29 cellular contexts compared by ENCODE assay signal in genomic region chr16:3589441-3589921, GRCh38. TPM values are rescaled to one million over a fixed set of nuclear protein-coding genes. Genes with fewer than 3 reads are reported as not detected.
A peak's percentile ranks its signal among the peaks of the same experiment; 100 is the strongest.
DNase-seq lines count a peak whose midpoint lies in the region; ATAC-seq, FAIRE-seq and TF ChIP-seq lines count a peak whose summit lies in the region.
"Had no signal": no experiment of that assay in that cellular context is flagged by ENCODE, and none has a peak within 500 bp of the region (broad histone marks: within the 10 kb centered on the region; RNA-seq: fewer than 3 reads in every experiment).

No MANE protein-coding gene starts in this region.

- no peak overlapping the region for H3K4me3 Mint-ChIP-seq in endodermal cell
- H3K4me3 Mint-ChIP-seq: activated CD4-positive, alpha-beta memory T cell treated with anti-CD3 and anti-CD28 coated beads, Interleukin-2, amount 10 ng/mL, durations not matched to agents 7 days and 5 days; T-helper 17 cell had no signal

- no peaks in the 10 kb centered on the region for H3K9me3 Mint-ChIP-seq in endodermal cell
- H3K9me3 Mint-ChIP-seq: activated CD4-positive, alpha-beta memory T cell treated with anti-CD3 and anti-CD28 coated beads, Interleukin-2, amount 10 ng/mL, durations not matched to agents 7 days and 5 days had no signal

- TF ChIP-seq EP300 in K562 (IDR thresholded peaks at IDR 0.05; ENCODE audit: low read length) = no peak

- peak overlapping the region; percentile 24 for H3K4me2 ChIP-seq in K562 (ENCODE audit: insufficient read depth, low read length)

- H3K9me1 ChIP-seq in K562 (ENCODE audit: control insufficient read depth, insufficient read depth, low read length) = peaks cover 4% of the 10 kb centered on the region

- no TSS peak for BruUV-seq in K562 (replicated peaks; lab: Mats Ljungman, UMichigan)

- H3K27me3 Mint-ChIP-seq in endodermal cell (ENCODE audit: insufficient read depth) = no peaks in the 10 kb centered on the region
- H3K27me3 Mint-ChIP-seq: activated CD4-positive, alpha-beta memory T cell treated with anti-CD3 and anti-CD28 coated beads, Interleukin-2, amount 10 ng/mL, durations not matched to agents 7 days and 5 days; T-helper 17 cell had no signal

- peak; percentile 85 for FAIRE-seq in K562 (lab: Jason Lieb, UNC)
- FAIRE-seq: colon, endometrium, H54, RCC 7860 had no signal

- in situ Hi-C loops in K562 (cut with MboI) = no loop called here

- TF ChIP-seq RAD21 in K562 (CRISPR knock-in tag; conservative IDR thresholded peaks at IDR 0.05 in 1 of 2, IDR thresholded peaks at IDR 0.05 in 1 of 2) = no peak

- ATAC-seq in left ventricle myocardium superior (peak; percentile 15), Right ventricle myocardium superior (ENCODE audit: poor library complexity) (no peak), K562 (peak; percentile 91), HG02588 (IDR thresholded peaks at IDR 0.05; ENCODE audit: unreplicated experiment) (no peak)
- ATAC-seq: left lobe of liver, T-helper 17 cell had no signal

- H3K4me1 Mint-ChIP-seq in endodermal cell = no peaks in the 10 kb centered on the region

- H3K36me3 Mint-ChIP-seq in endodermal cell (ENCODE audit: low read depth) = peaks cover 47% of the 10 kb centered on the region

- TF ChIP-seq POLR2A in K562 (conservative IDR thresholded peaks at IDR 0.05) = no peak

- H3K27me3 ChIP-seq in K562 (ENCODE audit: control insufficient read depth in 2 of 2, insufficient read depth in 2 of 2, low read length in 2 of 2) = no peaks in the 10 kb centered on the region
- no peaks in the 10 kb centered on the region for H3K27me3 ChIP-seq in endodermal cell (ENCODE audit: control insufficient read depth, insufficient read depth, low read length, poor library complexity, severe bottlenecking)
- H3K27me3 ChIP-seq: tibial artery had no signal

- H3K27ac ChIP-seq in K562 (ENCODE audit: extremely low read depth, low read depth, low read length) (peak overlapping the region; percentile 52; the same call in 2 of the 3 replicates), mesodermal cell (ENCODE audit: low read depth, low read length, severe bottlenecking) (peak overlapping the region; percentile 36), endodermal cell (ENCODE audit: low read depth, low read length) (no peak overlapping the region)
- H3K27ac ChIP-seq: tibial artery had no signal

- POLR2A ChIA-PET in K562 (lab: Yijun Ruan, JAX) = interaction anchor here (0.7 kb wide), 1 partner anchor 10 kb away, joined by 3 read pairs; no protein-coding TSS in a partner anchor

- peaks cover 10 to 26% of the 10 kb centered on the region in 2 experiments; a peak in 4 of 5 replicates for H3K4me1 ChIP-seq in K562 (replicated peaks in 1 of 2; ENCODE audit: control insufficient read depth in 2 of 2, insufficient read depth in 2 of 2, low read length in 2 of 2)
- H3K4me1 ChIP-seq in mesodermal cell (ENCODE audit: control insufficient read depth, insufficient read depth, low read length, poor library complexity, severe bottlenecking) = peaks cover 7% of the 10 kb centered on the region
- no peaks in the 10 kb centered on the region for H3K4me1 ChIP-seq in endodermal cell (ENCODE audit: control insufficient read depth, insufficient read depth, low read length)
- H3K4me1 ChIP-seq: tibial artery had no signal

- no peaks in the 10 kb centered on the region for H3K79me2 ChIP-seq in K562 (ENCODE audit: control insufficient read depth, insufficient read depth, low read length)

- H3K27ac Mint-ChIP-seq in endodermal cell = no peak overlapping the region
- H3K27ac Mint-ChIP-seq: activated CD4-positive, alpha-beta memory T cell treated with anti-CD3 and anti-CD28 coated beads, Interleukin-2, amount 10 ng/mL, durations not matched to agents 7 days and 5 days had no signal

- intact Hi-C loops in left ventricle myocardium superior (cut with micrococcal nuclease) (no loop called here), Right ventricle myocardium superior (cut with DNase I) (no loop called here), K562 (cut with micrococcal nuclease) (no loop called here)

- H3K9ac ChIP-seq in K562 (ENCODE audit: insufficient read depth in 1 of 2, low read depth in 2 of 2, low read length in 2 of 2) (peak overlapping the region; percentile 28 to 85; a peak in 3 of 4 replicates), endodermal cell (ENCODE audit: extremely low read depth, low read length, poor library complexity, severe bottlenecking) (no peak overlapping the region)

- no peak for TF ChIP-seq CTCF in K562 (IDR thresholded peaks at IDR 0.05 in 2 of 3, conservative IDR thresholded peaks at IDR 0.05 in 1 of 3; ENCODE audit: insufficient read depth in 2 of 3, low read depth in 1 of 3, low read length in 3 of 3)
- TF ChIP-seq CTCF in endodermal cell (conservative IDR thresholded peaks at IDR 0.05) = no peak

- peak overlapping the region; percentile 79 for H2AFZ ChIP-seq in K562 (ENCODE audit: low read depth, low read length)

- H4K20me1 ChIP-seq in K562 (replicated peaks; ENCODE audit: control insufficient read depth, insufficient read depth, low read length) = no peaks in the 10 kb centered on the region

- H3K36me3 ChIP-seq in K562 (ENCODE audit: control insufficient read depth, insufficient read depth, low read length) (peaks cover 6% of the 10 kb centered on the region; the same call in 1 of the 3 replicates), mesodermal cell (ENCODE audit: control insufficient read depth, insufficient read depth, low read length) (peaks cover 37% of the 10 kb centered on the region), endodermal cell (ENCODE audit: control insufficient read depth, insufficient read depth, low read length) (peaks cover 17% of the 10 kb centered on the region)

- H3K9me3 ChIP-seq in K562 (replicated peaks; ENCODE audit: control insufficient read depth, insufficient read depth, low read depth, low read length) = no peaks in the 10 kb centered on the region
- no peaks in the 10 kb centered on the region for H3K9me3 ChIP-seq in mesodermal cell (ENCODE audit: control insufficient read depth, low read length)
- no peaks in the 10 kb centered on the region for H3K9me3 ChIP-seq in endodermal cell (ENCODE audit: control insufficient read depth, low read length)
- H3K9me3 ChIP-seq: tibial artery had no signal

- 32% methylated on average over 24 of the region's 27 CpGs for WGBS in K562 (ENCODE audit: insufficient coverage, low coverage, missing lambda C conversion rate)
- WGBS in mesodermal cell (ENCODE audit: insufficient coverage in 2 of 2), 2 experiments = 89 to 93% methylated on average over 26 to 27 of the region's 27 CpGs
- WGBS in endodermal cell (ENCODE audit: insufficient coverage in 1 of 2, insufficient read length in 1 of 2), 2 experiments = 94% methylated on average over 23 to 27 of the region's 27 CpGs

- CTCF ChIA-PET in K562 (lab: Yijun Ruan, JAX; ENCODE audit: low intra/inter-chr PET ratio) = no interaction called here

- H3K4me3 ChIP-seq in K562 (no peak overlapping the region), mesodermal cell (ENCODE audit: extremely low read depth, insufficient read depth, low read length, poor library complexity, severe bottlenecking) (no peak overlapping the region), endodermal cell (ENCODE audit: low read length) (no peak overlapping the region)
- H3K4me3 ChIP-seq: tibial artery had no signal

- DNase-seq in left ventricle myocardium superior = peak; percentile 51
- no peak for DNase-seq in Right ventricle myocardium superior
- DNase-seq in K562 (ENCODE audit: extremely low read depth in 1 of 4, low spot score in 3 of 4) = peak; percentile 61 to 76 (median 66)
- no peak for DNase-seq in endodermal cell
- no peak for DNase-seq in OCI-M1 (lab: John Stamatoyannopoulos, UW)
- DNase-seq in kidney glomerular epithelial cell (lab: John Stamatoyannopoulos, UW) = no peak
- DNase-seq: activated CD4-positive, alpha-beta memory T cell treated with anti-CD3 and anti-CD28 coated beads, Interleukin-2, amount 10 ng/mL, durations not matched to agents 7 days and 5 days; activated CD4-positive, CD25-positive, alpha-beta regulatory T cell; activated effector memory CD4-positive, alpha-beta T cell treated with anti-CD3 and anti-CD28 coated beads, Interleukin-2, amount 50 U/mL, for 16 hours; activated T-cell treated with anti-CD3 and anti-CD28 coated beads for 4 hours; Calu3; glutamatergic neuron; IMR-90; NCI-H1436 treated with DMSO at 0.1 percent for 48 hours; NCI-H2171; NCI-H524; NK-92 treated with Interleukin-12 subunit alpha and Interleukin-12 subunit beta, amount 100 ng/mL, for 24 hours; stimulated activated CD4-positive, alpha-beta T cell treated with anti-CD3 and anti-CD28 coated beads, Interleukin-4, amount 100 ng/mL, for 1 hour; stimulated activated naive CD4-positive, alpha-beta T cell treated with Interleukin-2 at 50 U/mL for 16 hours; T-helper 17 cell; tibial artery had no signal

RNA-seq across cellular contexts. Expression of gene NLRC3, which starts 12.3 kb away (rescaled TPM):
- total RNA-seq in left ventricle myocardium superior (1.1 TPM), Right ventricle myocardium superior (0.89 TPM), K562 (2014; rRNA removed) (not detected in 2 replicates), K562 (2014; rRNA removed; fragmentation: Illumina TruSeq; extraction: Trizol) (not detected in 2 replicates), K562 (2015; rRNA removed; fragmentation: Illumina TruSeq; extraction: Trizol) (not detected in 2 replicates), K562 (2021) (0.13 and 0.22 TPM in 2 replicates), endodermal cell (under 1 TPM; 0.11 to 0.18 TPM)
- 0.07 TPM in 1 of 2 replicates, not detected in the other for total RNA-seq in K562 (2011; cell fraction: chromatin; rRNA removed; ENCODE audit: low replicate concordance)
- total RNA-seq in K562 (2011; cell fraction: nucleolus; rRNA removed) = under 0.01 TPM in 1 of 2 replicates, not detected in the other
- not detected in 2 replicates for total RNA-seq in K562 (2011; cell fraction: nucleoplasm; rRNA removed)
- polyA plus RNA-seq in K562 (2011; rRNA removed) (0.03 TPM in 1 of 2 replicates, not detected in the other), K562 (2014; fragmentation: Illumina TruSeq; extraction: Trizol) (not detected in 2 replicates), K562 (2014; fragmentation: Nextera tagmentation; extraction: Ambion mirVana) (under 1 TPM; 0.03 to 0.04 TPM), K562 (2014; rRNA removed) (0.03 TPM in 1 of 2 replicates, not detected in the other)
- 0.03 TPM in 1 of 2 replicates, not detected in the other for polyA plus RNA-seq in K562 (2011; cell fraction: cytosol; rRNA removed)
- 0.09 TPM in 1 of 2 replicates, not detected in the other for polyA plus RNA-seq in K562 (2011; cell fraction: nucleus; rRNA removed)
- polyA plus RNA-seq in K562 (2012) = 0.08 and 0.10 TPM in 2 replicates
- not detected in 2 replicates for polyA minus RNA-seq in K562 (2011; rRNA and poly(A)+ RNA removed)
- polyA minus RNA-seq in K562 (2011; cell fraction: cytosol; rRNA and poly(A)+ RNA removed) = not detected in 2 replicates
- under 0.01 TPM in 2 replicates for polyA minus RNA-seq in K562 (2011; cell fraction: nucleus; rRNA and poly(A)+ RNA removed)
- polyA plus RNA-seq in mesodermal cell (2013, experiment 1 of 2) = 1.5 TPM
- 1.4 TPM for polyA plus RNA-seq in mesodermal cell (2013, experiment 2 of 2)
- polyA plus RNA-seq in endodermal cell (2013, experiment 1 of 2) = 0.14 TPM
- polyA plus RNA-seq in endodermal cell (2013, experiment 2 of 2) = 0.04 TPM
- total RNA-seq: IMR-90 had no signal
- polyA plus RNA-seq: BJ, IMR-90 had no signal

RNA-seq across cellular contexts. Expression of gene SLX4, which starts 21.9 kb away (rescaled TPM):
- total RNA-seq in left ventricle myocardium superior (3.2 TPM), Right ventricle myocardium superior (3.2 TPM), K562 (2014; rRNA removed) (3.8 and 4.1 TPM in 2 replicates), K562 (2014; rRNA removed; fragmentation: Illumina TruSeq; extraction: Trizol) (3.2 and 3.5 TPM in 2 replicates), K562 (2015; rRNA removed; fragmentation: Illumina TruSeq; extraction: Trizol) (3.7 and 4.2 TPM in 2 replicates), K562 (2021) (6.7 and 7.9 TPM in 2 replicates), endodermal cell (10 to 100 TPM; 11.0 to 15.9 TPM)
- 42.3 and 52.6 TPM in 2 replicates for total RNA-seq in K562 (2011; cell fraction: chromatin; rRNA removed; ENCODE audit: low replicate concordance)
- total RNA-seq in K562 (2011; cell fraction: nucleolus; rRNA removed) = 26.5 and 28.5 TPM in 2 replicates
- 31.7 and 33.4 TPM in 2 replicates for total RNA-seq in K562 (2011; cell fraction: nucleoplasm; rRNA removed)
- polyA plus RNA-seq in K562 (2011; rRNA removed) (2.7 and 3.0 TPM in 2 replicates), K562 (2014; fragmentation: Illumina TruSeq; extraction: Trizol) (4.8 and 6.1 TPM in 2 replicates), K562 (2014; fragmentation: Nextera tagmentation; extraction: Ambion mirVana) (under 1 TPM; 0.29 to 0.45 TPM), K562 (2014; rRNA removed) (4.0 and 4.3 TPM in 2 replicates)
- 1.8 and 2.5 TPM in 2 replicates for polyA plus RNA-seq in K562 (2011; cell fraction: cytosol; rRNA removed)
- polyA plus RNA-seq in K562 (2011; cell fraction: nucleus; rRNA removed) = 7.4 and 14.9 TPM in 2 replicates
- polyA plus RNA-seq in K562 (2012) = 3.5 and 3.9 TPM in 2 replicates
- 6.1 and 6.6 TPM in 2 replicates for polyA minus RNA-seq in K562 (2011; rRNA and poly(A)+ RNA removed)
- polyA minus RNA-seq in K562 (2011; cell fraction: cytosol; rRNA and poly(A)+ RNA removed) = 3.5 and 4.3 TPM in 2 replicates
- 5.8 and 8.0 TPM in 2 replicates for polyA minus RNA-seq in K562 (2011; cell fraction: nucleus; rRNA and poly(A)+ RNA removed)
- 6.3 TPM for polyA plus RNA-seq in mesodermal cell (2013, experiment 1 of 2)
- polyA plus RNA-seq in mesodermal cell (2013, experiment 2 of 2) = 5.1 TPM
- 11.0 TPM for polyA plus RNA-seq in endodermal cell (2013, experiment 1 of 2)
- 11.3 TPM for polyA plus RNA-seq in endodermal cell (2013, experiment 2 of 2)

Comparison
In these comparisons a context has a peak if more than half of its experiments do, and no peak if none do; other contexts are left out.
1. ATAC-seq: peak in left ventricle myocardium superior (single experiment) and K562 (single experiment); none in Right ventricle myocardium superior (single experiment) and HG02588 (single experiment).
2. DNase-seq: peak in left ventricle myocardium superior (single experiment) and K562 (4 of 4); none in Right ventricle myocardium superior (single experiment), endodermal cell (single experiment), OCI-M1 (single experiment) and kidney glomerular epithelial cell (single experiment).